Comparison of ENCODE assay signal across 27 cellular contexts in the genomic region with DNA sequence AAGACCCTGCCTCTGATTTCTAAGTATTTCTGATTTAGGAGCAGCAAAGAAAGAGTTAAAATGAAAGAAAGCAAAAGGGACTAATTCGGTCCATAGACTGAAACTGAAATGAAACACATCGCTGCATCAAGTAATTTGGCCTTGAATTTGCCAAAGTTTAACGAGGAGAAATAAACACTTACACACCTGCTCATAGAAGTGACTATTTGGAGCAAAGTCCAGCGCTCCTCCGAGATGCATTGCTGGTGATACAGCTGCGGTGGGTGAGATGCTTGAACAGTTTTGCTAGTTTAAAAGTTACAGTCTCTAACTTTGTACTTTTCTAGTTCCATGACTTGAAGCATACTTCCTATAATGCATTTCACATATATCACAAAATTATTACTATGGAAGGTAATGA. TPM values are rescaled to one million over a fixed set of nuclear protein-coding genes. Genes with fewer than 3 reads are reported as not detected.
"Had no signal": no experiment of that assay in that cellular context is flagged by ENCODE, and none has a peak within 500 bp of the region (broad histone marks: within the 10 kb centered on the region; RNA-seq: fewer than 3 reads in every experiment).

No MANE protein-coding gene starts in this region.

- ATAC-seq: K562, Panc1, PC-3 had no signal

- H3K9me3 ChIP-seq: SK-N-SH had no signal

- H3K36me3 Mint-ChIP-seq: IgD-negative memory B cell had no signal

- H3K27ac ChIP-seq: KMS-11, RWPE1 had no signal

- H3K9ac ChIP-seq: KMS-11, SK-N-SH had no signal

- H3K4me3 ChIP-seq: K562 had no signal

- DNase-seq: Kasumi-1; MM.1S; NCI-H1092 treated with DMSO at 0.1 percent for 48 hours; NCI-H1436; NCI-H187; NCI-H2029; NCI-H2081 treated with DMSO at 0.1 percent for 48 hours; NCI-H2171; NCI-H226; NCI-H446; NCI-H510A; NCI-H524 treated with DMSO at 0.1 percent for 48 hours; NCI-H82; NK-92 treated with Interleukin-12 subunit alpha and Interleukin-12 subunit beta, amount 100 ng/mL, for 24 hours; PC-3; SHP77; SK-N-SH; SW 1271 had no signal

- H3K27ac Mint-ChIP-seq: IgD-negative memory B cell had no signal

- H3K4me3 Mint-ChIP-seq: IgD-negative memory B cell had no signal

- FAIRE-seq: K562 had no signal

- H3K4me2 ChIP-seq: KMS-11, SK-N-SH had no signal

RNA-seq across cellular contexts. Expression of gene GALR1, which starts 18.3 kb away (rescaled TPM):
- total RNA-seq: HT-29, K562, M059J, OCI-LY7, PC-3, SK-MEL-5 had no signal
- polyA plus RNA-seq: IgD-negative memory B cell, K562, SK-N-SH had no signal
